8 cellular contexts compared by ENCODE assay signal in the genomic region with DNA sequence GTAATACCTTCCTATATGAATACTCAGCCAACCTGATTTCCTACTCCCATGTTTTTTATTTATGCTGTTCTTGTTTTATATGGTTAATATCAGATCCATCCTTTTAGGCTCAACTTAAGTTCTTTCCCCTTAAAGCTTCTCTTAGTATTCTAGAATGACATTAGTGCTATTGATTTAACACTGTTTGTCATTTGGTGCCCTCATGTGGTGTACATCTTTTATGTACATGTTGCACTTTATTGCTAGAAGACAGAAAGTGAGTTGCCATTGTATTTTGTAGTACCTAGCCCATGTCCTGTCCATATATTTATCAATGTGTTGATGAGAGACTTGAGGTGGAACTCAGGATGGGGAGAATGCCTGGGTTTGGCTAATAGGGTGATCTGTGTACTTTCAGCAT. TPM values are rescaled to one million over a fixed set of nuclear protein-coding genes. Genes with fewer than 3 reads are reported as not detected.
DNase-seq lines count a peak whose midpoint lies in the region; TF ChIP-seq lines count a peak whose summit lies in the region.

No MANE protein-coding gene starts in this region.

- CTCF ChIA-PET in activated CD4-positive, alpha-beta T cell treated with anti-CD3 and anti-CD28 coated beads, Interleukin-2, amount 10 ng/mL, durations not matched to agents 7 days and 5 days (lab: Charles Lee), result interaction anchor here (0.9 to 3.6 kb wide), 23 partner anchors 10 to 197 kb away, joined by 3 to 22 read pairs (median 4); a partner anchor contains a TSS

- POLR2A ChIA-PET in activated CD4-positive, alpha-beta T cell treated with anti-CD3 and anti-CD28 coated beads, Interleukin-2, amount 10 ng/mL, durations not matched to agents 7 days and 5 days (lab: Charles Lee), result no interaction called here

- H3K36me3 Mint-ChIP-seq in activated CD4-positive, alpha-beta T cell treated with anti-CD3 and anti-CD28 coated beads, Interleukin-2, amount 10 ng/mL, durations not matched to agents 7 days and 5 days (ENCODE audit: low read depth), result peaks cover 32% of the 10 kb centered on the region
- H3K36me3 Mint-ChIP-seq in progenitor cell of endocrine pancreas (ENCODE audit: insufficient read depth), result peaks cover 3% of the 10 kb centered on the region

- no peak overlapping the region for H3K4me3 ChIP-seq in cardiac fibroblast (replicated peaks in 1 of 2; ENCODE audit: low read depth in 2 of 2, low read length in 2 of 2)

- peak overlapping the region; percentile 65 for H3K27ac Mint-ChIP-seq in activated CD4-positive, alpha-beta T cell treated with anti-CD3 and anti-CD28 coated beads, Interleukin-2, amount 10 ng/mL, durations not matched to agents 7 days and 5 days
- no peak overlapping the region for H3K27ac Mint-ChIP-seq in progenitor cell of endocrine pancreas

- peak overlapping the region; percentile 98 for H3K4me3 Mint-ChIP-seq in activated CD4-positive, alpha-beta T cell treated with anti-CD3 and anti-CD28 coated beads, Interleukin-2, amount 10 ng/mL, durations not matched to agents 7 days and 5 days
- H3K4me3 Mint-ChIP-seq in progenitor cell of endocrine pancreas (ENCODE audit: low read depth), result no peak overlapping the region

- peaks cover under 1% of the 10 kb centered on the region for H3K27me3 Mint-ChIP-seq in activated CD4-positive, alpha-beta T cell treated with anti-CD3 and anti-CD28 coated beads, Interleukin-2, amount 10 ng/mL, durations not matched to agents 7 days and 5 days
- no peaks in the 10 kb centered on the region for H3K27me3 Mint-ChIP-seq in progenitor cell of endocrine pancreas

- H3K4me1 Mint-ChIP-seq in activated CD4-positive, alpha-beta T cell treated with anti-CD3 and anti-CD28 coated beads, Interleukin-2, amount 10 ng/mL, durations not matched to agents 7 days and 5 days, result peaks cover 42% of the 10 kb centered on the region
- H3K4me1 Mint-ChIP-seq in progenitor cell of endocrine pancreas (ENCODE audit: low read depth), result peaks cover 17% of the 10 kb centered on the region

- DNase-seq in activated CD4-positive, alpha-beta T cell treated with anti-CD3 and anti-CD28 coated beads, Interleukin-2, amount 10 ng/mL, durations not matched to agents 7 days and 5 days, result peak; percentile 60
- no peak for DNase-seq in activated CD4-positive, alpha-beta T cell treated with anti-CD3 and anti-CD28 coated beads, Interleukin-2, amount 50 U/mL, for 1 hour
- DNase-seq in NCI-H1694 (lab: John Stamatoyannopoulos, UW) (peak; percentile 62), cardiac fibroblast (ENCODE audit: low read depth in 2 of 2) (peak; percentile 66 to 71), progenitor cell of endocrine pancreas (ENCODE audit: low spot score, unreplicated experiment) (no peak), DMS153 treated with DMSO at 0.1 percent for 48 hours (lab: John Stamatoyannopoulos, UW; ENCODE audit: unreplicated experiment) (no peak), NCI-H2196 (lab: John Stamatoyannopoulos, UW; ENCODE audit: unreplicated experiment) (no peak), middle frontal gyrus (ENCODE audit: extremely low spot score, low spot score) (no peak)

- no peaks in the 10 kb centered on the region for H3K9me3 Mint-ChIP-seq in activated CD4-positive, alpha-beta T cell treated with anti-CD3 and anti-CD28 coated beads, Interleukin-2, amount 10 ng/mL, durations not matched to agents 7 days and 5 days
- no peaks in the 10 kb centered on the region for H3K9me3 Mint-ChIP-seq in progenitor cell of endocrine pancreas (ENCODE audit: low read depth)

- TF ChIP-seq CTCF in cardiac fibroblast (IDR thresholded peaks at IDR 0.05; ENCODE audit: low read depth, low read length), result peak; percentile 12
- peak; percentile 14 for TF ChIP-seq CTCF in progenitor cell of endocrine pancreas (IDR thresholded peaks at IDR 0.05; ENCODE audit: unreplicated experiment)

RNA-seq across cellular contexts. Expression of a gene that starts 2.5 kb away (rescaled TPM):
- 10 to 100 TPM; 41.6 to 45.8 TPM for total RNA-seq in activated CD4-positive, alpha-beta T cell treated with anti-CD3 and anti-CD28 coated beads, Interleukin-2, amount 10 ng/mL, durations not matched to agents 7 days and 5 days
- 35.9 and 41.9 TPM in 2 replicates for total RNA-seq in progenitor cell of endocrine pancreas

RNA-seq across cellular contexts. Expression of a gene that starts 2.7 kb away (rescaled TPM):
- 100 to 1,000 TPM; 116 to 136 TPM for total RNA-seq in activated CD4-positive, alpha-beta T cell treated with anti-CD3 and anti-CD28 coated beads, Interleukin-2, amount 10 ng/mL, durations not matched to agents 7 days and 5 days
- total RNA-seq in progenitor cell of endocrine pancreas, result 110 and 115 TPM in 2 replicates

RNA-seq across cellular contexts. Expression of a gene that starts 6.2 kb away (rescaled TPM):
- under 1 TPM; 0.25 to 0.52 TPM for total RNA-seq in activated CD4-positive, alpha-beta T cell treated with anti-CD3 and anti-CD28 coated beads, Interleukin-2, amount 10 ng/mL, durations not matched to agents 7 days and 5 days
- total RNA-seq in progenitor cell of endocrine pancreas, result 1.5 and 1.7 TPM in 2 replicates

RNA-seq across cellular contexts. Expression of a gene that starts 18.0 kb away (rescaled TPM):
- total RNA-seq in activated CD4-positive, alpha-beta T cell treated with anti-CD3 and anti-CD28 coated beads, Interleukin-2, amount 10 ng/mL, durations not matched to agents 7 days and 5 days, result under 1 TPM; 0.40 to 0.52 TPM
- total RNA-seq in progenitor cell of endocrine pancreas, result 0.33 TPM in 1 of 2 replicates, not detected in the other

RNA-seq across cellular contexts. Expression of a gene that starts 21.5 kb away (rescaled TPM):
- total RNA-seq in activated CD4-positive, alpha-beta T cell treated with anti-CD3 and anti-CD28 coated beads, Interleukin-2, amount 10 ng/mL, durations not matched to agents 7 days and 5 days, result under 1 TPM; 0.12 to 0.15 TPM
- 23.4 and 24.2 TPM in 2 replicates for total RNA-seq in progenitor cell of endocrine pancreas

Comparison
In these comparisons a context has a peak if more than half of its experiments do, and no peak if none do; other contexts are left out.
1. DNase-seq: peak in activated CD4-positive, alpha-beta T cell treated with anti-CD3 and anti-CD28 coated beads, Interleukin-2, amount 10 ng/mL, durations not matched to agents 7 days and 5 days (single experiment), NCI-H1694 (single experiment) and cardiac fibroblast (2 of 2); none in activated CD4-positive, alpha-beta T cell treated with anti-CD3 and anti-CD28 coated beads, Interleukin-2, amount 50 U/mL, for 1 hour (single experiment), progenitor cell of endocrine pancreas (single experiment), DMS153 treated with DMSO at 0.1 percent for 48 hours (single experiment), NCI-H2196 (single experiment) and middle frontal gyrus (single experiment).